9 cellular contexts compared by ENCODE assay signal in genomic region chr5:149486726-149487635, GRCh38.
A peak's percentile ranks its signal among the peaks of the same experiment; 100 is the strongest.
DNase-seq lines count a peak whose midpoint lies in the region; ATAC-seq and TF ChIP-seq lines count a peak whose summit lies in the region.
"Had no signal": no experiment of that assay in that cellular context is flagged by ENCODE, and none has a peak within 500 bp of the region (broad histone marks: within the 10 kb centered on the region; RNA-seq: fewer than 3 reads in every experiment).

No MANE protein-coding gene starts in this region.

- no peak overlapping the region for H3K27ac Mint-ChIP-seq in immature natural killer cell

- H3K27me3 ChIP-seq in GM23248 (replicated peaks; ENCODE audit: insufficient read depth) (no peaks in the 10 kb centered on the region), ascending aorta (no peaks in the 10 kb centered on the region)

- H3K4me3 ChIP-seq in GM23248 (0 out of 2 replicates have a peak overlapping the region, but pooled peaks have one; percentile 3), ascending aorta (no peak overlapping the region), skin epidermis (no peak overlapping the region)

- no peak overlapping the region for H2AFZ ChIP-seq in GM23248

- H3K9me2 ChIP-seq in GM23248 (ENCODE audit: insufficient read depth): no peaks in the 10 kb centered on the region

- H3K4me1 ChIP-seq in GM23248 (ENCODE audit: insufficient read depth) (peaks cover 87% of the 10 kb centered on the region), ascending aorta (peaks cover 13 to 54% of the 10 kb centered on the region in 2 donors)

- in situ Hi-C loops in GM23248 (cut with MboI): no loop called here

- peak; percentile 72 for DNase-seq in GM23248
- peak in 1 of 2 donors; percentile 60 for DNase-seq in ascending aorta (ENCODE audit: low spot score in 2 of 2)
- peak; percentile 86 for DNase-seq in iris pigment epithelial cell (ENCODE audit: low read depth)
- no peak for DNase-seq in immature natural killer cell
- no peak for DNase-seq in 8988T

- peaks cover 0 to 5% of the 10 kb centered on the region in 2 donors for H3K4me1 Mint-ChIP-seq in immature natural killer cell

- H3K9me3 Mint-ChIP-seq in immature natural killer cell: no peaks in the 10 kb centered on the region
- H3K9me3 Mint-ChIP-seq: activated naive CD4-positive, alpha-beta T cell treated with anti-CD3 and anti-CD28 coated beads, Interleukin-2, amount 50 U/mL, for 72 hours had no signal

- H3K9me3 ChIP-seq in GM23248 (ENCODE audit: low read depth): no peaks in the 10 kb centered on the region
- no peaks in the 10 kb centered on the region for H3K9me3 ChIP-seq in ascending aorta

- H3K36me3 Mint-ChIP-seq in immature natural killer cell: no peaks in the 10 kb centered on the region
- H3K36me3 Mint-ChIP-seq: activated naive CD4-positive, alpha-beta T cell treated with anti-CD3 and anti-CD28 coated beads, Interleukin-2, amount 50 U/mL, for 72 hours had no signal

- ATAC-seq in GM21825 (IDR thresholded peaks at IDR 0.05; ENCODE audit: unreplicated experiment) (no peak), HG03095 (IDR thresholded peaks at IDR 0.05; ENCODE audit: unreplicated experiment) (no peak)

- H3K79me2 ChIP-seq in GM23248 (ENCODE audit: insufficient read depth): no peaks in the 10 kb centered on the region

- intact Hi-C loops in ascending aorta (cut with DNase I): loop anchor here (1.0 to 2.0 kb wide), 2 partner anchors 34 to 64 kb away; partner anchors contain the start of gene CSNK1A1

- no peaks in the 10 kb centered on the region for H3K36me3 ChIP-seq in GM23248 (ENCODE audit: low read depth)
- no peaks in the 10 kb centered on the region for H3K36me3 ChIP-seq in ascending aorta

- TF ChIP-seq CTCF in ascending aorta (IDR thresholded peaks at IDR 0.05): no peak

- H3K9ac ChIP-seq in GM23248: peak overlapping the region; percentile 84

- no peaks in the 10 kb centered on the region for H4K20me1 ChIP-seq in GM23248 (ENCODE audit: insufficient read depth)

- H3K27me3 Mint-ChIP-seq in immature natural killer cell (ENCODE audit: low read depth in 3 of 3): peaks cover 0 to 8% (median 2%) of the 10 kb centered on the region in 3 donors

- peak overlapping the region; percentile 64 for H3K4me2 ChIP-seq in GM23248 (ENCODE audit: unreplicated experiment)

- WGBS in GM23248 (ENCODE audit: low coverage in 1 of 2, low lambda C conversion rate in 2 of 2, missing lambda C conversion rate in 2 of 2), 2 experiments: 50 to 67% methylated on average over 5 of the region's 5 CpGs

- peaks cover 86% of the 10 kb centered on the region for H3F3A ChIP-seq in GM23248 (ENCODE audit: insufficient read depth)

- H3K4me3 Mint-ChIP-seq in immature natural killer cell: no peak overlapping the region

- peak overlapping the region; percentile 98 for H3K27ac ChIP-seq in GM23248
- H3K27ac ChIP-seq in ascending aorta: peak overlapping the region; percentile 81 to 93
- H3K27ac ChIP-seq in skin epidermis: peak overlapping the region in 20 of 21 experiments; percentile 45 to 90 (median 82)

Comparison
In these comparisons a context has a peak if more than half of its experiments do, and no peak if none do; other contexts are left out.
1. DNase-seq: peak in GM23248 (single experiment) and iris pigment epithelial cell (single experiment); none in immature natural killer cell (0 of 3) and 8988T (single experiment).
2. Peak in every context shown above with its lines, with median percentiles within 50 percentile points of each other: H3K27ac ChIP-seq.